Comparison of ENCODE assay signal across 16 cellular contexts in the genomic region with DNA sequence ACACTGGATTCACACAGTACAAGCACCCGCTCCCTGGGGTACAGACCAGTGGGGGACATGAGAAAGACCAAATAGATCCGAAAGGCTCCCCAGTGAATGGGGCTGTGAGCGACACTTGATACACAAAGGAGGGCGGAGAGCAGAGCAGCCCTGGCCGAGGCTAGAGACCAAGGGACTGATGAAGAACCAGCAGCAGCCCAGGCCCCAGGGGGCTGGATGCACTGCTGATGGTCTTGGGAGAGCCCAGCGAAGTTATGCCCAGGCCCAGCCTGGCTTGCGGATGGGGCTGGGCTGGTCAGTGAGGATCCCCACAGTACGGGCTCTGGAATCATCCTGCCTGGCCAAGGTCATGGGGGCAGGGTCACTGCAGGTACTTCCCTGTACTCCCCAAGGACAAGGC. TPM values are rescaled to one million over a fixed set of nuclear protein-coding genes. Genes with fewer than 3 reads are reported as not detected.
DNase-seq lines count a peak whose midpoint lies in the region; ATAC-seq and TF ChIP-seq lines count a peak whose summit lies in the region.
"Had no signal": no experiment of that assay in that cellular context is flagged by ENCODE, and none has a peak within 500 bp of the region (broad histone marks: within the 10 kb centered on the region; RNA-seq: fewer than 3 reads in every experiment).

No MANE protein-coding gene starts in this region.

- H3K27me3 ChIP-seq in BLaER1: no peaks in the 10 kb centered on the region
- no peaks in the 10 kb centered on the region for H3K27me3 ChIP-seq in Loucy (ENCODE audit: insufficient read depth, low read length, poor library complexity, severe bottlenecking)

- H3K9me3 ChIP-seq in BLaER1 (no peaks in the 10 kb centered on the region), Loucy (ENCODE audit: insufficient read depth, low read depth, low read length) (no peaks in the 10 kb centered on the region)

- peaks cover 24 to 59% (median 55%) of the 10 kb centered on the region in 4 donors for H3K4me1 Mint-ChIP-seq in naive thymus-derived CD8-positive, alpha-beta T cell

- peak overlapping the region; percentile 94 for H3K27ac ChIP-seq in BLaER1
- peak overlapping the region; percentile 18 for H3K27ac ChIP-seq in caudate nucleus (ENCODE audit: low read depth, low read length)

- no peak for DNase-seq in caudate nucleus (lab: John Stamatoyannopoulos, UW)
- DNase-seq in naive thymus-derived CD8-positive, alpha-beta T cell: no peak
- DNase-seq in anterior cingulate cortex (lab: John Stamatoyannopoulos, UW): no peak
- no peak for DNase-seq in NCI-H2107 (lab: John Stamatoyannopoulos, UW)
- DNase-seq: activated CD8-positive, alpha-beta memory T cell treated with anti-CD3 and anti-CD28 coated beads, Interleukin-2, amount 50 U/mL, for 4 hours; central memory CD4-positive, alpha-beta T cell; kidney glomerular epithelial cell; NCI-H1048; stimulated activated CD4-positive, alpha-beta T cell treated with anti-CD3 and anti-CD28 coated beads, Interleukin-2, amount 100 ng/mL, for 24 hours had no signal

- H3K27me3 Mint-ChIP-seq in naive thymus-derived CD8-positive, alpha-beta T cell: no peaks in the 10 kb centered on the region

- peak overlapping the region in 6 of 10 donors; percentile 6 to 85 (median 68) for H3K27ac Mint-ChIP-seq in naive thymus-derived CD8-positive, alpha-beta T cell

- H3K4me3 ChIP-seq in BLaER1: peak overlapping the region; percentile 29
- H3K4me3 ChIP-seq in Loucy (ENCODE audit: low read length, poor library complexity, severe bottlenecking): no peak overlapping the region

- H3K36me3 Mint-ChIP-seq in naive thymus-derived CD8-positive, alpha-beta T cell: peaks cover 0 to 52% (median 14%) of the 10 kb centered on the region in 3 donors

- no peaks in the 10 kb centered on the region for H3K9me2 ChIP-seq in Loucy (replicated peaks; ENCODE audit: low read depth, low read length)

- no peak overlapping the region for H2AFZ ChIP-seq in Loucy (ENCODE audit: low read length)

- peak overlapping the region in 4 of 10 donors; percentile 18 to 51 (median 44) for H3K4me3 Mint-ChIP-seq in naive thymus-derived CD8-positive, alpha-beta T cell

- no peak for TF ChIP-seq CTCF in Loucy (conservative IDR thresholded peaks at IDR 0.05; ENCODE audit: low read length)

- peaks cover 63% of the 10 kb centered on the region for H3K4me1 ChIP-seq in BLaER1
- peaks cover 46% of the 10 kb centered on the region for H3K4me1 ChIP-seq in Loucy (ENCODE audit: insufficient read depth, low read length, poor library complexity, severe bottlenecking)

- H3K9ac ChIP-seq in BLaER1 (peak overlapping the region; percentile 72), Loucy (ENCODE audit: low read depth, low read length, poor library complexity, severe bottlenecking) (peak overlapping the region; percentile 30)

- peak overlapping the region; percentile 98 for H3K4me2 ChIP-seq in BLaER1
- H3K4me2 ChIP-seq in Loucy (ENCODE audit: low read depth, low read length, poor library complexity, severe bottlenecking): no peak overlapping the region

- POLR2A ChIA-PET in naive thymus-derived CD8-positive, alpha-beta T cell (lab: Charles Lee): interaction anchor here (8.9 kb wide), 1 partner anchor 21 kb away, joined by 91 read pairs; a partner anchor contains a TSS

- ATAC-seq in naive thymus-derived CD8-positive, alpha-beta T cell: no peak
- ATAC-seq in GM19467 (IDR thresholded peaks at IDR 0.05; ENCODE audit: unreplicated experiment) (no peak), GM21786 (IDR thresholded peaks at IDR 0.05; ENCODE audit: unreplicated experiment) (no peak)

- H4K20me1 ChIP-seq in BLaER1 (no peaks in the 10 kb centered on the region), Loucy (ENCODE audit: insufficient read depth, low read length, poor library complexity, severe bottlenecking) (no peaks in the 10 kb centered on the region)

- no peaks in the 10 kb centered on the region for H3K9me3 Mint-ChIP-seq in naive thymus-derived CD8-positive, alpha-beta T cell

- peaks cover 8% of the 10 kb centered on the region; the same call in 1 of the 2 replicates for H3K79me2 ChIP-seq in Loucy (ENCODE audit: insufficient read depth, low read length)

- peaks cover 56% of the 10 kb centered on the region for H3K36me3 ChIP-seq in BLaER1
- H3K36me3 ChIP-seq in Loucy (ENCODE audit: insufficient read depth, low read length): peaks cover 70% of the 10 kb centered on the region; the same call in 1 of the 2 replicates

- peaks cover 18% of the 10 kb centered on the region for H3F3A ChIP-seq in Loucy (ENCODE audit: low read depth)

RNA-seq across cellular contexts. Expression of a gene that starts 23.2 kb away (rescaled TPM):
- total RNA-seq in naive thymus-derived CD8-positive, alpha-beta T cell: 10 to 100 TPM; 67.5 to 71.2 TPM
- 10 to 100 TPM; 35.5 to 63.1 (median 43.5) TPM for polyA plus RNA-seq in naive thymus-derived CD8-positive, alpha-beta T cell

RNA-seq across cellular contexts. Expression of a gene that starts 23.7 kb away (rescaled TPM):
- 10 to 100 TPM; 21.4 to 26.5 TPM for total RNA-seq in naive thymus-derived CD8-positive, alpha-beta T cell
- polyA plus RNA-seq in naive thymus-derived CD8-positive, alpha-beta T cell: 10 to 100 TPM in 1 of 3 donors, 1 to 10 TPM in 2; 6.3 to 11.7 (median 9.6) TPM

RNA-seq across cellular contexts. Expression of a gene that starts 41.8 kb away (rescaled TPM):
- not detected for total RNA-seq in naive thymus-derived CD8-positive, alpha-beta T cell
- polyA plus RNA-seq in naive thymus-derived CD8-positive, alpha-beta T cell: not detected
- total RNA-seq: fibroblast of villous mesenchyme, osteoblast, subcutaneous adipose tissue had no signal

RNA-seq across cellular contexts. Expression of a gene that starts 59.8 kb away (rescaled TPM):
- total RNA-seq in naive thymus-derived CD8-positive, alpha-beta T cell: 10 to 100 TPM; 97.1 to 98.6 TPM
- 10 to 100 TPM; 59.6 to 77.9 (median 67.6) TPM for polyA plus RNA-seq in naive thymus-derived CD8-positive, alpha-beta T cell
